In genomic region chr22:49825944-49826602, GRCh38 we compare ENCODE assay signal across 8 cellular contexts. TPM values are rescaled to one million over a fixed set of nuclear protein-coding genes. Genes with fewer than 3 reads are reported as not detected.
DNase-seq lines count a peak whose midpoint lies in the region; ATAC-seq and TF ChIP-seq lines count a peak whose summit lies in the region.

No MANE protein-coding gene starts in this region.

- CTCF ChIA-PET in OCI-LY7 (lab: Charles Lee; ENCODE audit: unreplicated experiment), result interaction anchor here (0.6 kb wide), 1 partner anchor 65 kb away, joined by 3 read pairs; no protein-coding TSS in a partner anchor

- H4K20me1 ChIP-seq in BLaER1 (peaks cover 61% of the 10 kb centered on the region), OCI-LY7 (ENCODE audit: insufficient read depth, low read length) (peaks cover 15% of the 10 kb centered on the region), hepatocyte (ENCODE audit: insufficient read depth, poor library complexity, severe bottlenecking) (peaks cover 59% of the 10 kb centered on the region)

- peak overlapping the region; percentile 98 for H3K9ac ChIP-seq in BLaER1

- TF ChIP-seq CTCF in OCI-LY7 (conservative IDR thresholded peaks at IDR 0.05; ENCODE audit: low read length), result no peak
- no peak for TF ChIP-seq CTCF in hepatocyte (IDR thresholded peaks at IDR 0.05; ENCODE audit: poor library complexity)

- WGBS in hepatocyte (ENCODE audit: low lambda C conversion rate, missing lambda C conversion rate), result 13% methylated on average over 31 of the region's 31 CpGs

- H3K4me2 ChIP-seq in BLaER1 (peak overlapping the region; percentile 98), OCI-LY7 (ENCODE audit: low read length) (peak overlapping the region; percentile 92), hepatocyte (peak overlapping the region; percentile 100)

- H3K36me3 ChIP-seq in BLaER1 (peaks cover 45% of the 10 kb centered on the region), OCI-LY7 (ENCODE audit: insufficient read depth, low read length) (peaks cover 46% of the 10 kb centered on the region), hepatocyte (replicated peaks; ENCODE audit: insufficient read depth, low read depth) (no peaks in the 10 kb centered on the region)

- no peak for ATAC-seq in GM21515 (IDR thresholded peaks at IDR 0.05; ENCODE audit: unreplicated experiment)

- POLR2A ChIA-PET in OCI-LY7 (lab: Charles Lee), result no interaction called here

- no peaks in the 10 kb centered on the region for H3K9me2 ChIP-seq in OCI-LY7 (ENCODE audit: insufficient read depth, low read length)
- no peaks in the 10 kb centered on the region for H3K9me2 ChIP-seq in hepatocyte (replicated peaks; ENCODE audit: insufficient read depth)

- H3K4me3 ChIP-seq in BLaER1 (peak overlapping the region; percentile 98), OCI-LY7 (ENCODE audit: low read depth, low read length, poor library complexity, severe bottlenecking) (peak overlapping the region; percentile 78), hepatocyte (peak overlapping the region; percentile 96)

- BruUV-seq in OCI-LY7 (replicated peaks; lab: Mats Ljungman, UMichigan), result no TSS peak

- H3K27ac ChIP-seq in BLaER1 (peak overlapping the region; percentile 97), OCI-LY7 (ENCODE audit: low read depth, low read length, poor library complexity, severe bottlenecking) (peak overlapping the region; percentile 61), hepatocyte (peak overlapping the region; percentile 95)

- H3K9me3 ChIP-seq in BLaER1, result no peaks in the 10 kb centered on the region
- no peaks in the 10 kb centered on the region for H3K9me3 ChIP-seq in OCI-LY7 (ENCODE audit: low read length)
- H3K9me3 ChIP-seq in hepatocyte (ENCODE audit: low read depth), result no peaks in the 10 kb centered on the region

- peaks cover 54% of the 10 kb centered on the region for H3K79me2 ChIP-seq in OCI-LY7 (ENCODE audit: insufficient read depth, low read depth, low read length)
- peaks cover 63% of the 10 kb centered on the region for H3K79me2 ChIP-seq in hepatocyte

- H3K4me1 ChIP-seq in BLaER1 (peaks cover 52% of the 10 kb centered on the region), OCI-LY7 (ENCODE audit: insufficient read depth, low read length, poor library complexity, severe bottlenecking) (peaks cover 38% of the 10 kb centered on the region), hepatocyte (ENCODE audit: insufficient read depth) (peaks cover 22% of the 10 kb centered on the region)

- intact Hi-C loops in OCI-LY7 (cut with micrococcal nuclease; ENCODE audit: unreplicated experiment), result loop anchor here (2.0 kb wide), 1 partner anchor 27 kb away; the partner anchor contains the start of gene ZBED4

- H3K27me3 ChIP-seq in BLaER1 (no peaks in the 10 kb centered on the region), hepatocyte (no peaks in the 10 kb centered on the region)

- no peak overlapping the region for H2AFZ ChIP-seq in OCI-LY7 (ENCODE audit: low read length)
- no peak overlapping the region for H2AFZ ChIP-seq in hepatocyte

- DNase-seq in OCI-LY7 (ENCODE audit: low spot score) (peak; percentile 30), hepatocyte (ENCODE audit: low spot score) (peak; percentile 67), MV-4-11 (lab: John Stamatoyannopoulos, UW) (no peak), NCI-H2081 (lab: John Stamatoyannopoulos, UW) (no peak)
- DNase-seq in activated effector memory CD4-positive, alpha-beta T cell treated with anti-CD3 and anti-CD28 coated beads, Interleukin-2, amount 50 U/mL, for 16 hours, result peak; percentile 85
- peak; percentile 35 to 47 for DNase-seq in stimulated activated CD4-positive, alpha-beta T cell treated with anti-CD3 and anti-CD28 coated beads, Interleukin-15, amount 100 ng/mL, for 1 hour (ENCODE audit: low read depth in 1 of 2, low spot score in 1 of 2)

RNA-seq across cellular contexts. Expression of gene BRD1, which starts 1.6 kb away (rescaled TPM):
- 37.3 and 38.1 TPM in 2 replicates for total RNA-seq in OCI-LY7 (2014; rRNA removed; shearing (Covaris generic))
- total RNA-seq in OCI-LY7 (2022) (46.6 and 47.3 TPM in 2 replicates), hepatocyte (20.1 and 25.9 TPM in 2 replicates)
- polyA plus RNA-seq in hepatocyte, result 25.0 and 25.7 TPM in 2 replicates

RNA-seq across cellular contexts. Expression of gene ZBED4, which starts 27.6 kb away (rescaled TPM):
- total RNA-seq in OCI-LY7 (2014; rRNA removed; shearing (Covaris generic)), result 27.8 and 30.4 TPM in 2 replicates
- total RNA-seq in OCI-LY7 (2022), result 31.6 and 33.6 TPM in 2 replicates
- total RNA-seq in hepatocyte, result 14.3 and 16.3 TPM in 2 replicates
- polyA plus RNA-seq in hepatocyte, result 9.7 and 14.9 TPM in 2 replicates

Comparison
In these comparisons a context has a peak if more than half of its experiments do, and no peak if none do; other contexts are left out.
1. DNase-seq: peak in OCI-LY7 (single experiment), activated effector memory CD4-positive, alpha-beta T cell treated with anti-CD3 and anti-CD28 coated beads, Interleukin-2, amount 50 U/mL, for 16 hours (single experiment), hepatocyte (single experiment) and stimulated activated CD4-positive, alpha-beta T cell treated with anti-CD3 and anti-CD28 coated beads, Interleukin-15, amount 100 ng/mL, for 1 hour (2 of 2); none in MV-4-11 (single experiment) and NCI-H2081 (0 of 2).
2. Peak in every context shown above with its lines, with median percentiles within 50 percentile points of each other: H3K27ac ChIP-seq, H3K4me2 ChIP-seq and H3K4me3 ChIP-seq.